ENCODE assay signal across 34 cellular contexts in genomic region chr6:115016593-115016992, GRCh38.
"Had no signal": no experiment of that assay in that cellular context is flagged by ENCODE, and none has a peak within 500 bp of the region (broad histone marks: within the 10 kb centered on the region; RNA-seq: fewer than 3 reads in every experiment).

No MANE protein-coding gene starts in this region.

- H3K4me1 Mint-ChIP-seq: activated B cell treated with CpG ODN at 0.5 μM for 24 hours; activated CD8-positive, alpha-beta memory T cell treated with anti-CD3 and anti-CD28 coated beads, Interleukin-2, amount 10 ng/mL, durations not matched to agents 7 days and 5 days; activated naive CD4-positive, alpha-beta T cell treated with anti-CD3 and anti-CD28 coated beads, Interleukin-2, amount 50 U/mL, for 24 hours; activated naive CD8-positive, alpha-beta T cell treated with anti-CD3 and anti-CD28 coated beads for 36 hours; activated naive CD8-positive, alpha-beta T cell treated with anti-CD3 and anti-CD28 coated beads, Interleukin-2, amount 50 U/mL, for 24 hours; T-helper 17 cell had no signal

- H3K36me3 Mint-ChIP-seq: activated CD8-positive, alpha-beta memory T cell treated with anti-CD3 and anti-CD28 coated beads, Interleukin-2, amount 10 ng/mL, durations not matched to agents 7 days and 5 days; activated naive CD4-positive, alpha-beta T cell treated with anti-CD3 and anti-CD28 coated beads, Interleukin-2, amount 50 U/mL, for 24 hours; activated naive CD8-positive, alpha-beta T cell treated with anti-CD3 and anti-CD28 coated beads for 36 hours had no signal

- H3K36me3 ChIP-seq: adrenal gland, colonic mucosa, heart left ventricle, WERI-Rb-1 had no signal

- H3K27ac Mint-ChIP-seq: activated B cell treated with CpG ODN at 0.5 μM for 24 hours; activated CD8-positive, alpha-beta memory T cell treated with anti-CD3 and anti-CD28 coated beads, Interleukin-2, amount 10 ng/mL, durations not matched to agents 7 days and 5 days; activated CD8-positive, alpha-beta T cell treated with anti-CD3 and anti-CD28 coated beads, Interleukin-2, amount 10 ng/mL, durations not matched to agents 7 days and 5 days; activated naive CD4-positive, alpha-beta T cell treated with anti-CD3 and anti-CD28 coated beads for 36 hours; activated naive CD4-positive, alpha-beta T cell treated with anti-CD3 and anti-CD28 coated beads, Interleukin-2, amount 50 U/mL, for 24 hours; activated naive CD8-positive, alpha-beta T cell treated with anti-CD3 and anti-CD28 coated beads for 36 hours; activated naive CD8-positive, alpha-beta T cell treated with anti-CD3 and anti-CD28 coated beads, Interleukin-2, amount 50 U/mL, for 24 hours; activated T-helper 1 cell treated with anti-CD3 and anti-CD28 coated beads, Interleukin-12 subunit alpha, Interleukin-12 subunit beta, Interleukin-2, Interleukin-4 antibody, amounts not matched to agents 30 ng/mL and 10 ng/mL and 1 ng/mL, durations not matched to agents 14 hours and 24 hours and 36 hours; activated T-helper 2 cell treated with anti-CD3 and anti-CD28 coated beads, Interferon-gamma antibody, Interleukin-2, Interleukin-4, amounts not matched to agents 10 μg/mL and 5 μg/mL and 100 μg/mL, durations not matched to agents 14 hours and 24 hours and 36 hours; T-helper 17 cell; T-helper 2 cell treated with Interferon-gamma antibody and Interleukin-4, amounts not matched to agents 5 μg/mL and 100 μg/mL, for 36 hours had no signal

- H3K27me3 ChIP-seq: adrenal gland, body of pancreas, colonic mucosa, heart left ventricle had no signal

- H3K4me1 ChIP-seq: adrenal gland, body of pancreas, colonic mucosa, heart left ventricle had no signal

- ATAC-seq: activated CD4-positive, CD25-positive, alpha-beta regulatory T cell treated with anti-CD3 and anti-CD28 coated beads, Interleukin-2, amount 50 U/mL, for 24 hours; activated CD8-positive, alpha-beta memory T cell treated with anti-CD3 and anti-CD28 coated beads, Interleukin-2, amount 10 ng/mL, durations not matched to agents 7 days and 5 days; activated CD8-positive, alpha-beta T cell treated with anti-CD3 and anti-CD28 coated beads, Interleukin-2, amount 10 ng/mL, durations not matched to agents 7 days and 5 days; activated naive CD8-positive, alpha-beta T cell treated with anti-CD3 and anti-CD28 coated beads, Interleukin-2, amount 50 U/mL, for 24 hours; body of pancreas; esophagus mucosa; heart left ventricle; T-helper 17 cell had no signal

- H3K27me3 Mint-ChIP-seq: activated B cell treated with CpG ODN at 0.5 μM for 24 hours; activated CD8-positive, alpha-beta memory T cell treated with anti-CD3 and anti-CD28 coated beads, Interleukin-2, amount 10 ng/mL, durations not matched to agents 7 days and 5 days; activated naive CD4-positive, alpha-beta T cell treated with anti-CD3 and anti-CD28 coated beads, Interleukin-2, amount 50 U/mL, for 24 hours; activated naive CD8-positive, alpha-beta T cell treated with anti-CD3 and anti-CD28 coated beads for 36 hours; activated naive CD8-positive, alpha-beta T cell treated with anti-CD3 and anti-CD28 coated beads, Interleukin-2, amount 50 U/mL, for 24 hours; T-helper 17 cell had no signal

- H3K4me3 Mint-ChIP-seq: activated B cell treated with CpG ODN at 0.5 μM for 24 hours; activated CD8-positive, alpha-beta memory T cell treated with anti-CD3 and anti-CD28 coated beads, Interleukin-2, amount 10 ng/mL, durations not matched to agents 7 days and 5 days; activated CD8-positive, alpha-beta T cell treated with anti-CD3 and anti-CD28 coated beads, Interleukin-2, amount 10 ng/mL, durations not matched to agents 7 days and 5 days; activated naive CD4-positive, alpha-beta T cell treated with anti-CD3 and anti-CD28 coated beads for 36 hours; activated naive CD4-positive, alpha-beta T cell treated with anti-CD3 and anti-CD28 coated beads, Interleukin-2, amount 50 U/mL, for 24 hours; activated naive CD8-positive, alpha-beta T cell treated with anti-CD3 and anti-CD28 coated beads for 36 hours; activated naive CD8-positive, alpha-beta T cell treated with anti-CD3 and anti-CD28 coated beads, Interleukin-2, amount 50 U/mL, for 24 hours; activated T-helper 1 cell treated with anti-CD3 and anti-CD28 coated beads, Interleukin-12 subunit alpha, Interleukin-12 subunit beta, Interleukin-2, Interleukin-4 antibody, amounts not matched to agents 30 ng/mL and 10 ng/mL and 1 ng/mL, durations not matched to agents 14 hours and 24 hours and 36 hours; T-helper 17 cell; T-helper 2 cell treated with Interferon-gamma antibody and Interleukin-4, amounts not matched to agents 5 μg/mL and 100 μg/mL, for 36 hours had no signal

- H3K9me3 Mint-ChIP-seq: activated T-helper 1 cell treated with anti-CD3 and anti-CD28 coated beads, Interleukin-12 subunit alpha, Interleukin-12 subunit beta, Interleukin-2, Interleukin-4 antibody, amounts not matched to agents 30 ng/mL and 10 ng/mL and 1 ng/mL, durations not matched to agents 14 hours and 24 hours and 36 hours had no signal

- H3K9me3 ChIP-seq: adrenal gland, body of pancreas, colonic mucosa had no signal

- H3K4me3 ChIP-seq: adrenal gland, body of pancreas, colonic mucosa, heart left ventricle had no signal

- DNase-seq: activated B cell treated with CpG ODN at 0.5 μM for 24 hours; activated CD4-positive, alpha-beta T cell treated with anti-CD3 and anti-CD28 coated beads for 48 hours; activated CD4-positive, alpha-beta T cell treated with anti-CD3 and anti-CD28 coated beads, Interleukin-2, amount 50 U/mL, for 1 hour; activated CD4-positive, alpha-beta T cell treated with anti-CD3 and anti-CD28 coated beads, Interleukin-2, amount 50 U/mL, for 48 hours; activated CD8-positive, alpha-beta memory T cell treated with anti-CD3 and anti-CD28 coated beads, Interleukin-2, amount 10 ng/mL, durations not matched to agents 7 days and 5 days; activated CD8-positive, alpha-beta memory T cell treated with anti-CD3 and anti-CD28 coated beads, Interleukin-2, amount 50 U/mL, for 4 hours; activated CD8-positive, alpha-beta T cell treated with anti-CD3 and anti-CD28 coated beads, Interleukin-2, amount 10 ng/mL, durations not matched to agents 7 days and 5 days; activated effector memory CD4-positive, alpha-beta T cell treated with anti-CD3 and anti-CD28 coated beads, Interleukin-2, amount 50 U/mL, for 16 hours; activated naive CD4-positive, alpha-beta T cell treated with anti-CD3 and anti-CD28 coated beads for 36 hours; activated naive CD8-positive, alpha-beta T cell treated with anti-CD3 and anti-CD28 coated beads for 36 hours; activated naive CD8-positive, alpha-beta T cell treated with anti-CD3 and anti-CD28 coated beads, Interleukin-2, amount 50 U/mL, for 24 hours; activated T-cell treated with anti-CD3 and anti-CD28 coated beads, Interleukin-2, amount 50 U/mL, for 1 hour; activated T-cell treated with anti-CD3 and anti-CD28 coated beads, Interleukin-2, amount 50 U/mL, for 48 hours; adrenal gland; amygdala; aorta; body of pancreas; caudate nucleus; cerebellar nuclear complex; colonic mucosa; effector CD8-positive, alpha-beta T cell; foreskin fibroblast; glutamatergic neuron; heart left ventricle; T-helper 1 cell; T-helper 17 cell; T1000; WERI-Rb-1 had no signal

- H3K27ac ChIP-seq: adrenal gland, body of pancreas, colonic mucosa, heart left ventricle, WERI-Rb-1 had no signal
